In genomic region chr20:20806121-20806820, GRCh38 we compare ENCODE assay signal across 16 cellular contexts.
DNase-seq lines count a peak whose midpoint lies in the region; ATAC-seq and TF ChIP-seq lines count a peak whose summit lies in the region.
"Had no signal": no experiment of that assay in that cellular context is flagged by ENCODE, and none has a peak within 500 bp of the region (broad histone marks: within the 10 kb centered on the region; RNA-seq: fewer than 3 reads in every experiment).

No MANE protein-coding gene starts in this region.

- no peak overlapping the region for H2BK120ac ChIP-seq in H9 (ENCODE audit: low read depth, low read length, poor library complexity, severe bottlenecking)

- H3K79me1 ChIP-seq in H9 (ENCODE audit: insufficient read depth, low read depth, low read length, poor library complexity, severe bottlenecking), result no peaks in the 10 kb centered on the region

- intact Hi-C loops in left colon (cut with DNase I, micrococcal nuclease), result no loop called here

- H3K27ac ChIP-seq in H9 (ENCODE audit: insufficient read length, low read depth, low read length), result no peak overlapping the region
- H3K27ac ChIP-seq in endodermal cell (ENCODE audit: low read depth, low read length), result no peak overlapping the region
- H3K27ac ChIP-seq: BLaER1, HL-60 had no signal

- no peak overlapping the region for H2BK15ac ChIP-seq in H9 (ENCODE audit: low read depth, low read length)

- H3T11ph ChIP-seq in H9 (ENCODE audit: low read length), result no peak overlapping the region

- H3K27ac Mint-ChIP-seq in H9 (peak overlapping the region in 1 of 3 experiments; percentile 55; a peak in 1 of 7 replicates), endodermal cell (no peak overlapping the region)
- H3K27ac Mint-ChIP-seq: CD14-positive monocyte; CD4-positive, alpha-beta memory T cell had no signal

- H3K4me2 ChIP-seq in H9 (ENCODE audit: insufficient read depth, insufficient read length, low read length), result peak overlapping the region; percentile 24
- H3K4me2 ChIP-seq: BLaER1 had no signal

- H3K4me1 ChIP-seq in H9 (ENCODE audit: insufficient read depth, low read length) (peaks cover 7% of the 10 kb centered on the region; the same call in 1 of the 2 replicates), endodermal cell (ENCODE audit: control insufficient read depth, insufficient read depth, low read length) (no peaks in the 10 kb centered on the region)

- H3K18ac ChIP-seq in H9 (ENCODE audit: insufficient read length, low read depth, low read length), result peak overlapping the region; percentile 17

- H3K9me3 Mint-ChIP-seq in H9, result peaks cover 0 to 3% of the 10 kb centered on the region in 2 experiments; a peak in 1 of 5 replicates
- H3K9me3 Mint-ChIP-seq in endodermal cell, result no peaks in the 10 kb centered on the region
- H3K9me3 Mint-ChIP-seq: CD4-positive, alpha-beta memory T cell had no signal

- H3K4me3 ChIP-seq in endodermal cell (ENCODE audit: low read length), result no peak overlapping the region
- H3K4me3 ChIP-seq: BLaER1, K562 had no signal

- H3K23me2 ChIP-seq in H9 (ENCODE audit: insufficient read length, low read depth, low read length, poor library complexity, severe bottlenecking), result no peaks in the 10 kb centered on the region

- WGBS in H9 (ENCODE audit: extremely low coverage, insufficient read length, low lambda C conversion rate), result no CpG with 5 or more reads among the region's 7 CpGs
- WGBS in endodermal cell (ENCODE audit: insufficient coverage in 1 of 2, insufficient read length in 1 of 2), 2 experiments, result 88 to 91% methylated on average over 5 to 7 of the region's 7 CpGs

- no peaks in the 10 kb centered on the region for H3K27me3 ChIP-seq in H9 (ENCODE audit: insufficient read depth, low read length)
- H3K27me3 ChIP-seq in endodermal cell (ENCODE audit: control insufficient read depth, insufficient read depth, low read length, poor library complexity, severe bottlenecking), result no peaks in the 10 kb centered on the region
- H3K27me3 ChIP-seq: BLaER1 had no signal

- H2AFZ ChIP-seq in H9 (ENCODE audit: low read length), result no peak overlapping the region

- H2BK12ac ChIP-seq in H9 (ENCODE audit: insufficient read length, low read depth, low read length), result no peak overlapping the region

- H3K4ac ChIP-seq in H9 (ENCODE audit: low read depth, low read length), result no peak overlapping the region

- no peaks in the 10 kb centered on the region for H3K79me2 ChIP-seq in H9 (ENCODE audit: insufficient read depth, low read length)

- H3K36me3 ChIP-seq in endodermal cell (ENCODE audit: control insufficient read depth, insufficient read depth, low read length), result no peaks in the 10 kb centered on the region
- H3K36me3 ChIP-seq: BLaER1 had no signal

- H3K27me3 Mint-ChIP-seq in H9 (ENCODE audit: low read depth) (no peaks in the 10 kb centered on the region), endodermal cell (ENCODE audit: insufficient read depth) (no peaks in the 10 kb centered on the region)

- H3K56ac ChIP-seq in H9 (ENCODE audit: insufficient read length, low read depth, low read length), result no peak overlapping the region

- H3K9ac ChIP-seq in H9 (ENCODE audit: extremely low read depth, insufficient read length, low read length) (no peak overlapping the region), endodermal cell (ENCODE audit: extremely low read depth, low read length, poor library complexity, severe bottlenecking) (no peak overlapping the region)
- H3K9ac ChIP-seq: BLaER1 had no signal

- H3K4me3 Mint-ChIP-seq in H9, result peak overlapping the region in 1 of 2 experiments; percentile 5; a peak in 1 of 5 replicates
- no peak overlapping the region for H3K4me3 Mint-ChIP-seq in endodermal cell
- H3K4me3 Mint-ChIP-seq: CD14-positive monocyte; CD4-positive, alpha-beta memory T cell had no signal

- H2BK5ac ChIP-seq in H9 (ENCODE audit: insufficient read length, low read length), result no peak overlapping the region

- TF ChIP-seq CTCF in H9 (conservative IDR thresholded peaks at IDR 0.05), result no peak
- no peak for TF ChIP-seq CTCF in endodermal cell (conservative IDR thresholded peaks at IDR 0.05)

- peaks cover 22 to 23% of the 10 kb centered on the region in 2 experiments for H3K4me1 Mint-ChIP-seq in H9
- peaks cover 9% of the 10 kb centered on the region for H3K4me1 Mint-ChIP-seq in endodermal cell
- H3K4me1 Mint-ChIP-seq: CD4-positive, alpha-beta memory T cell had no signal

- no peak for ATAC-seq in left colon
- ATAC-seq in HG03378 (IDR thresholded peaks at IDR 0.05; ENCODE audit: unreplicated experiment), result no peak
- ATAC-seq: K562 had no signal

- no peak overlapping the region for H4K91ac ChIP-seq in H9 (ENCODE audit: insufficient read length, low read depth, low read length)

- no peaks in the 10 kb centered on the region for H4K20me1 ChIP-seq in H9 (ENCODE audit: control insufficient read depth, insufficient read depth, insufficient read length)
- H4K20me1 ChIP-seq: BLaER1 had no signal

- peak; percentile 86 for DNase-seq in D341Med (ENCODE audit: low spot score)
- no peak for DNase-seq in H9
- peak; percentile 96 for DNase-seq in NCI-H82 treated with DMSO at 0.1 percent for 48 hours (lab: John Stamatoyannopoulos, UW; ENCODE audit: unreplicated experiment)
- DNase-seq in endodermal cell, result peak; percentile 75
- DNase-seq in NCI-H345 treated with DMSO at 0.1 percent for 48 hours (lab: John Stamatoyannopoulos, UW; ENCODE audit: unreplicated experiment), result no peak
- no peak for DNase-seq in left colon
- no peak for DNase-seq in HPDE6-E6E7 (ENCODE audit: extremely low spot score)
- DNase-seq: 8988T; CD4-positive, alpha-beta memory T cell; GDM1; IMR-90 had no signal

- H4K8ac ChIP-seq in H9 (replicated peaks; ENCODE audit: insufficient read length, low read depth, low read length), result no peak overlapping the region

- no peak overlapping the region for H4K5ac ChIP-seq in H9 (ENCODE audit: insufficient read length, low read depth, low read length)

- no peak overlapping the region for H2AK5ac ChIP-seq in H9 (ENCODE audit: insufficient read length, low read length)

- no peak overlapping the region for H3K14ac ChIP-seq in H9 (ENCODE audit: insufficient read depth, low read length)

- H2BK20ac ChIP-seq in H9 (ENCODE audit: low read depth, low read length, poor library complexity, severe bottlenecking), result no peak overlapping the region

- H3K9me3 ChIP-seq in H9 (ENCODE audit: control insufficient read depth, low read depth, low read length) (no peaks in the 10 kb centered on the region), endodermal cell (ENCODE audit: control insufficient read depth, low read length) (no peaks in the 10 kb centered on the region)
- H3K9me3 ChIP-seq: BLaER1 had no signal

- H3K36me3 Mint-ChIP-seq in H9 (ENCODE audit: insufficient read depth in 1 of 3, low read depth in 3 of 3) (no peaks in the 10 kb centered on the region), endodermal cell (ENCODE audit: low read depth) (no peaks in the 10 kb centered on the region)
- H3K36me3 Mint-ChIP-seq: CD14-positive monocyte; CD4-positive, alpha-beta memory T cell had no signal

- no peak overlapping the region for H3K23ac ChIP-seq in H9 (ENCODE audit: insufficient read length, low read depth, low read length)

Comparison
In these comparisons a context has a peak if more than half of its experiments do, and no peak if none do; other contexts are left out.
1. DNase-seq: peak in D341Med (single experiment), NCI-H82 treated with DMSO at 0.1 percent for 48 hours (single experiment) and endodermal cell (single experiment); none in H9 (single experiment), NCI-H345 treated with DMSO at 0.1 percent for 48 hours (single experiment), left colon (0 of 2) and HPDE6-E6E7 (single experiment).